Comparison of ENCODE assay signal across 29 cellular contexts in genomic region chrX:16144420-16144819, GRCh38. TPM values are rescaled to one million over a fixed set of nuclear protein-coding genes. Genes with fewer than 3 reads are reported as not detected.
"Had no signal": no experiment of that assay in that cellular context is flagged by ENCODE, and none has a peak within 500 bp of the region (broad histone marks: within the 10 kb centered on the region; RNA-seq: fewer than 3 reads in every experiment).

No MANE protein-coding gene starts in this region.

- H3K4me1 Mint-ChIP-seq: activated CD4-positive, alpha-beta T cell treated with anti-CD3 and anti-CD28 coated beads, Interleukin-2, amount 10 ng/mL, durations not matched to agents 7 days and 5 days; activated T-helper 17 cell treated with anti-CD3 and anti-CD28 coated beads, Interleukin-2, amount 50 U/mL, for 72 hours had no signal

- H3K4me3 Mint-ChIP-seq: activated CD4-positive, alpha-beta memory T cell treated with anti-CD3 and anti-CD28 coated beads for 36 hours; activated CD4-positive, alpha-beta T cell treated with anti-CD3 and anti-CD28 coated beads, Interleukin-2, amount 10 ng/mL, durations not matched to agents 7 days and 5 days; activated naive CD4-positive, alpha-beta T cell treated with anti-CD3 and anti-CD28 coated beads for 36 hours; activated naive CD8-positive, alpha-beta T cell; activated T-helper 17 cell treated with anti-CD3 and anti-CD28 coated beads, Interleukin-2, amount 50 U/mL, for 72 hours had no signal

- H3K9me3 Mint-ChIP-seq: activated CD4-positive, alpha-beta memory T cell treated with anti-CD3 and anti-CD28 coated beads for 36 hours; activated CD4-positive, alpha-beta T cell treated with anti-CD3 and anti-CD28 coated beads, Interleukin-2, amount 10 ng/mL, durations not matched to agents 7 days and 5 days; activated naive CD4-positive, alpha-beta T cell treated with anti-CD3 and anti-CD28 coated beads for 36 hours; activated T-helper 17 cell treated with anti-CD3 and anti-CD28 coated beads, Interleukin-2, amount 50 U/mL, for 72 hours had no signal

- H3K27ac ChIP-seq: breast epithelium, RWPE1, SJCRH30, VCaP had no signal

- H3K36me3 Mint-ChIP-seq: activated CD4-positive, alpha-beta memory T cell treated with anti-CD3 and anti-CD28 coated beads for 36 hours; activated naive CD8-positive, alpha-beta T cell had no signal

- H3K4me2 ChIP-seq: SK-N-SH had no signal

- H3K9me3 ChIP-seq: breast epithelium, SJCRH30, SK-N-SH had no signal

- H3K9ac ChIP-seq: SK-N-SH had no signal

- H3K27me3 Mint-ChIP-seq: activated CD4-positive, alpha-beta memory T cell treated with anti-CD3 and anti-CD28 coated beads for 36 hours had no signal

- ATAC-seq: activated T-helper 17 cell treated with anti-CD3 and anti-CD28 coated beads, Interleukin-2, amount 50 U/mL, for 72 hours; Panc1 had no signal

- DNase-seq: activated CD4-positive, alpha-beta memory T cell treated with anti-CD3 and anti-CD28 coated beads for 36 hours; activated CD4-positive, alpha-beta T cell treated with anti-CD3 and anti-CD28 coated beads, Interleukin-2, amount 10 ng/mL, durations not matched to agents 7 days and 5 days; activated CD4-positive, CD25-positive, alpha-beta regulatory T cell; activated CD8-positive, alpha-beta memory T cell treated with anti-CD3 and anti-CD28 coated beads for 24 hours; activated gamma-delta T cell; activated naive CD4-positive, alpha-beta T cell treated with anti-CD3 and anti-CD28 coated beads for 36 hours; activated T-cell treated with anti-CD3 and anti-CD28 coated beads, Interleukin-2, amount 50 U/mL, for 48 hours; caudate nucleus; MM.1S; NCI-H1105 treated with DMSO at 0.1 percent for 48 hours; NCI-H1436 treated with DMSO at 0.1 percent for 48 hours; NCI-H187; NCI-H2081; NCI-H446 treated with DMSO at 0.1 percent for 48 hours; NCI-H524 treated with DMSO at 0.1 percent for 48 hours; NCI-H774; NK-92 treated with Interleukin-12 subunit alpha and Interleukin-12 subunit beta, amount 100 ng/mL, for 24 hours; OCI-M1; Right ventricle myocardium superior; SJCRH30; SK-N-SH; T-helper 1 cell had no signal

- H3K4me3 ChIP-seq: breast epithelium, SJCRH30 had no signal

- H3K27ac Mint-ChIP-seq: activated CD4-positive, alpha-beta memory T cell treated with anti-CD3 and anti-CD28 coated beads for 36 hours; activated CD4-positive, alpha-beta T cell treated with anti-CD3 and anti-CD28 coated beads, Interleukin-2, amount 10 ng/mL, durations not matched to agents 7 days and 5 days; activated naive CD4-positive, alpha-beta T cell treated with anti-CD3 and anti-CD28 coated beads for 36 hours; activated naive CD8-positive, alpha-beta T cell; activated T-helper 17 cell treated with anti-CD3 and anti-CD28 coated beads, Interleukin-2, amount 50 U/mL, for 72 hours had no signal

- H3K36me3 ChIP-seq: breast epithelium, SJCRH30 had no signal

- H3K4me1 ChIP-seq: breast epithelium, SJCRH30 had no signal

- H3K27me3 ChIP-seq: SJCRH30 had no signal

RNA-seq across cellular contexts. Expression of gene GRPR, which starts 21.1 kb away (rescaled TPM):
- total RNA-seq: activated CD4-positive, alpha-beta memory T cell treated with anti-CD3 and anti-CD28 coated beads for 36 hours; activated naive CD4-positive, alpha-beta T cell treated with anti-CD3 and anti-CD28 coated beads for 36 hours; T-helper 2 cell treated with Interferon-gamma antibody and Interleukin-4, amounts not matched to agents 100 ng/mL and 5 ng/mL, for 36 hours had no signal

RNA-seq across cellular contexts. Expression of gene MAGEB17, which starts 22.9 kb away (rescaled TPM):
- total RNA-seq: activated CD4-positive, alpha-beta memory T cell treated with anti-CD3 and anti-CD28 coated beads for 36 hours; activated CD4-positive, alpha-beta T cell treated with anti-CD3 and anti-CD28 coated beads, Interleukin-2, amount 10 ng/mL, durations not matched to agents 7 days and 5 days; activated naive CD4-positive, alpha-beta T cell treated with anti-CD3 and anti-CD28 coated beads for 36 hours; activated T-helper 17 cell treated with anti-CD3 and anti-CD28 coated beads, Interleukin-2, amount 50 U/mL, for 72 hours; Right ventricle myocardium superior; T-helper 2 cell treated with Interferon-gamma antibody and Interleukin-4, amounts not matched to agents 100 ng/mL and 5 ng/mL, for 36 hours had no signal
